ENCODE assay signal across 19 cellular contexts in genomic region chr1:197862671-197863070, GRCh38. TPM values are rescaled to one million over a fixed set of nuclear protein-coding genes. Genes with fewer than 3 reads are reported as not detected.
"Had no signal": no experiment of that assay in that cellular context is flagged by ENCODE, and none has a peak within 500 bp of the region (broad histone marks: within the 10 kb centered on the region; RNA-seq: fewer than 3 reads in every experiment).

No MANE protein-coding gene starts in this region.

- H3K4me3 Mint-ChIP-seq: activated CD8-positive, alpha-beta memory T cell treated with anti-CD3 and anti-CD28 coated beads, Interleukin-2, amount 10 ng/mL, durations not matched to agents 7 days and 5 days; activated naive CD8-positive, alpha-beta T cell; activated T-cell treated with anti-CD3 and anti-CD28 coated beads, Interleukin-2, amount 50 U/mL, for 24 hours; brain; dendritic cell treated with granulocyte-macrophage colony-stimulating factor and Interleukin-4, amounts not matched to agents 40 ng/mL and 50 ng/mL, for 4 days; nephron progenitor cell had no signal

- H3K9me3 ChIP-seq: left ventricle myocardium inferior had no signal

- H3K27me3 Mint-ChIP-seq: activated naive CD8-positive, alpha-beta T cell; activated T-cell treated with anti-CD3 and anti-CD28 coated beads, Interleukin-2, amount 50 U/mL, for 24 hours; brain; dendritic cell treated with granulocyte-macrophage colony-stimulating factor and Interleukin-4, amounts not matched to agents 40 ng/mL and 50 ng/mL, for 4 days had no signal

- H3K36me3 ChIP-seq: left ventricle myocardium inferior had no signal

- FAIRE-seq: islet of Langerhans had no signal

- H3K4me1 ChIP-seq: left ventricle myocardium inferior had no signal

- DNase-seq: activated CD4-positive, alpha-beta T cell treated with anti-CD3 and anti-CD28 coated beads, Interleukin-2, amount 50 U/mL, for 48 hours; activated CD4-positive, CD25-positive, alpha-beta regulatory T cell treated with anti-CD3 and anti-CD28 coated beads, Interleukin-2, amount 50 U/mL, for 72 hours; activated CD8-positive, alpha-beta memory T cell treated with anti-CD3 and anti-CD28 coated beads, Interleukin-2, amount 10 ng/mL, durations not matched to agents 7 days and 5 days; activated effector memory CD4-positive, alpha-beta T cell treated with anti-CD3 and anti-CD28 coated beads, Interleukin-2, amount 50 U/mL, for 16 hours; activated T-cell treated with anti-CD3 and anti-CD28 coated beads, Interleukin-2, amount 50 U/mL, for 24 hours; amygdala; cerebellar nuclear complex; glutamatergic neuron; left ventricle myocardium inferior; mesenchymal stem cell; nephron progenitor cell; stimulated activated CD4-positive, alpha-beta T cell treated with anti-CD3 and anti-CD28 coated beads, Interleukin-2, amount 100 ng/mL, for 48 hours; stimulated activated naive CD4-positive, alpha-beta T cell treated with Interleukin-2 at 50 U/mL for 16 hours had no signal

- H3K9me3 Mint-ChIP-seq: activated T-cell treated with anti-CD3 and anti-CD28 coated beads, Interleukin-2, amount 50 U/mL, for 24 hours; dendritic cell treated with granulocyte-macrophage colony-stimulating factor and Interleukin-4, amounts not matched to agents 40 ng/mL and 50 ng/mL, for 4 days; nephron progenitor cell had no signal

- H3K4me1 Mint-ChIP-seq: activated CD8-positive, alpha-beta memory T cell treated with anti-CD3 and anti-CD28 coated beads, Interleukin-2, amount 10 ng/mL, durations not matched to agents 7 days and 5 days; nephron progenitor cell had no signal

- H3K4me3 ChIP-seq: left ventricle myocardium inferior had no signal

- H3K36me3 Mint-ChIP-seq: activated CD8-positive, alpha-beta memory T cell treated with anti-CD3 and anti-CD28 coated beads, Interleukin-2, amount 10 ng/mL, durations not matched to agents 7 days and 5 days; activated naive CD8-positive, alpha-beta T cell; brain had no signal

- H3K27ac Mint-ChIP-seq: activated CD8-positive, alpha-beta memory T cell treated with anti-CD3 and anti-CD28 coated beads, Interleukin-2, amount 10 ng/mL, durations not matched to agents 7 days and 5 days; activated naive CD8-positive, alpha-beta T cell; activated T-cell treated with anti-CD3 and anti-CD28 coated beads, Interleukin-2, amount 50 U/mL, for 24 hours; brain; dendritic cell treated with granulocyte-macrophage colony-stimulating factor and Interleukin-4, amounts not matched to agents 40 ng/mL and 50 ng/mL, for 4 days; nephron progenitor cell had no signal

- H3K27ac ChIP-seq: left ventricle myocardium inferior had no signal

RNA-seq across cellular contexts. Expression of gene LHX9, which starts 54.5 kb away (rescaled TPM):
- total RNA-seq: esophagus mucosa, left ventricle myocardium inferior, osteocyte had no signal
